ENCODE assay signal across 27 cellular contexts in genomic region chr11:119471329-119471728, GRCh38. TPM values are rescaled to one million over a fixed set of nuclear protein-coding genes. Genes with fewer than 3 reads are reported as not detected.
DNase-seq lines count a peak whose midpoint lies in the region; ATAC-seq and TF ChIP-seq lines count a peak whose summit lies in the region.
"Had no signal": no experiment of that assay in that cellular context is flagged by ENCODE, and none has a peak within 500 bp of the region (broad histone marks: within the 10 kb centered on the region; RNA-seq: fewer than 3 reads in every experiment).

No MANE protein-coding gene starts in this region.

- peak overlapping the region; percentile 14 for H3K27ac ChIP-seq in muscle layer of duodenum (ENCODE audit: low read length)
- no peak overlapping the region for H3K27ac ChIP-seq in dorsolateral prefrontal cortex
- H3K27ac ChIP-seq: adrenal gland, colonic mucosa, heart left ventricle, HL-60, psoas muscle, thyroid gland had no signal

- intact Hi-C loops in dorsolateral prefrontal cortex (cut with DNase I): loop anchor here in 1 of 2 donors (5.0 kb wide), 1 partner anchor 114 kb away; no protein-coding TSS in a partner anchor

- DNase-seq in activated effector memory CD4-positive, alpha-beta T cell treated with anti-CD3 and anti-CD28 coated beads, Interleukin-2, amount 50 U/mL, for 16 hours: peak; percentile 44
- DNase-seq in activated effector memory CD4-positive, alpha-beta T cell treated with Interleukin-2 at 50 U/mL for 16 hours: no peak
- DNase-seq in ecto neural progenitor cell (ENCODE audit: low spot score) (peak; percentile 45), dorsolateral prefrontal cortex (no peak), NCI-H2196 treated with DMSO at 0.1 percent for 48 hours (lab: John Stamatoyannopoulos, UW; ENCODE audit: unreplicated experiment) (no peak)
- DNase-seq: activated CD4-positive, CD25-positive, alpha-beta regulatory T cell treated with anti-CD3 and anti-CD28 coated beads, Interleukin-2, amount 50 U/mL, for 72 hours; colonic mucosa; heart left ventricle; left lung; mucosa of descending colon; NCI-H1092; NCI-H187 treated with DMSO at 0.1 percent for 48 hours; NCI-H345; psoas muscle; Right ventricle myocardium superior; stimulated activated CD4-positive, alpha-beta T cell treated with anti-CD3 and anti-CD28 coated beads, Interleukin-4, amount 100 ng/mL, for 1 hour; stimulated activated naive CD4-positive, alpha-beta T cell; T-cell; thyroid gland had no signal

- H3K4me1 ChIP-seq in muscle layer of duodenum (ENCODE audit: control insufficient read depth in 1 of 2, insufficient read depth in 2 of 2, low read length in 2 of 2): no peaks in the 10 kb centered on the region
- H3K4me1 ChIP-seq: colonic mucosa, left lung, psoas muscle, thyroid gland had no signal

- H3K36me3 ChIP-seq in muscle layer of duodenum (ENCODE audit: control insufficient read depth in 1 of 2, insufficient read depth in 2 of 2, low read length in 2 of 2): no peaks in the 10 kb centered on the region
- H3K36me3 ChIP-seq: adrenal gland, BE2C, colonic mucosa, heart left ventricle, left lung, thyroid gland had no signal

- no peak for TF ChIP-seq CTCF in dorsolateral prefrontal cortex (IDR thresholded peaks at IDR 0.05 in 54 of 56, conservative IDR thresholded peaks at IDR 0.05 in 2 of 56; ENCODE audit: low read depth in 1 of 56, partially characterized antibody in 56 of 56)

- H3K27me3 ChIP-seq in muscle layer of duodenum (ENCODE audit: low read depth, low read length) (no peaks in the 10 kb centered on the region), dorsolateral prefrontal cortex (no peaks in the 10 kb centered on the region)
- H3K27me3 ChIP-seq: adrenal gland, BE2C, colonic mucosa, thyroid gland had no signal

- no peaks in the 10 kb centered on the region for H3K36me3 Mint-ChIP-seq in activated T-helper 17 cell treated with anti-CD3 and anti-CD28 coated beads, Interleukin-2, amount 50 U/mL, for 72 hours (ENCODE audit: low read depth)
- H3K36me3 Mint-ChIP-seq: T-cell had no signal

- peaks cover 12% of the 10 kb centered on the region for H3K9me3 Mint-ChIP-seq in activated T-helper 17 cell treated with anti-CD3 and anti-CD28 coated beads, Interleukin-2, amount 50 U/mL, for 72 hours

- H3K4me3 ChIP-seq in muscle layer of duodenum (ENCODE audit: low read depth in 1 of 2, low read length in 2 of 2) (no peak overlapping the region), dorsolateral prefrontal cortex (no peak overlapping the region)
- H3K4me3 ChIP-seq: adrenal gland, colonic mucosa, heart left ventricle, left lung, mucosa of descending colon, psoas muscle, thyroid gland had no signal

- peaks cover 4 to 10% of the 10 kb centered on the region in 2 donors for H3K9me3 ChIP-seq in muscle layer of duodenum (ENCODE audit: control insufficient read depth in 1 of 2, low read length in 2 of 2)
- H3K9me3 ChIP-seq: BE2C, colonic mucosa, mucosa of descending colon, thyroid gland had no signal

- no peak overlapping the region for H3K27ac Mint-ChIP-seq in activated T-helper 17 cell treated with anti-CD3 and anti-CD28 coated beads, Interleukin-2, amount 50 U/mL, for 72 hours
- H3K27ac Mint-ChIP-seq: T-cell had no signal

- peaks cover 55% of the 10 kb centered on the region for H3K27me3 Mint-ChIP-seq in activated T-helper 17 cell treated with anti-CD3 and anti-CD28 coated beads, Interleukin-2, amount 50 U/mL, for 72 hours

- H3K4me1 Mint-ChIP-seq in activated T-helper 17 cell treated with anti-CD3 and anti-CD28 coated beads, Interleukin-2, amount 50 U/mL, for 72 hours: no peaks in the 10 kb centered on the region
- H3K4me1 Mint-ChIP-seq: T-cell had no signal

- no peak overlapping the region for H3K4me3 Mint-ChIP-seq in activated T-helper 17 cell treated with anti-CD3 and anti-CD28 coated beads, Interleukin-2, amount 50 U/mL, for 72 hours
- H3K4me3 Mint-ChIP-seq: T-cell had no signal

- ATAC-seq in activated T-helper 17 cell treated with anti-CD3 and anti-CD28 coated beads, Interleukin-2, amount 50 U/mL, for 72 hours (replicated peaks): no peak
- ATAC-seq in HG02973 (IDR thresholded peaks at IDR 0.05; ENCODE audit: unreplicated experiment): no peak
- ATAC-seq: heart left ventricle, psoas muscle, T-cell had no signal

RNA-seq across cellular contexts. Expression of gene THY1, which starts 48.4 kb away (rescaled TPM):
- 100 to 1,000 TPM; 161 to 881 (median 538) TPM for total RNA-seq in dorsolateral prefrontal cortex
- total RNA-seq in activated T-helper 17 cell treated with anti-CD3 and anti-CD28 coated beads, Interleukin-2, amount 50 U/mL, for 72 hours: 1 to 10 TPM; 1.1 to 4.7 TPM
- total RNA-seq: HepG2, OCI-LY7 had no signal

Comparison
In these comparisons a context has a peak if more than half of its experiments do, and no peak if none do; other contexts are left out.
1. DNase-seq: peak in activated effector memory CD4-positive, alpha-beta T cell treated with anti-CD3 and anti-CD28 coated beads, Interleukin-2, amount 50 U/mL, for 16 hours (single experiment) and ecto neural progenitor cell (single experiment); none in activated effector memory CD4-positive, alpha-beta T cell treated with Interleukin-2 at 50 U/mL for 16 hours (single experiment), dorsolateral prefrontal cortex (0 of 10) and NCI-H2196 treated with DMSO at 0.1 percent for 48 hours (single experiment).
2. RNA of gene THY1, which starts 48.4 kb away (total RNA-seq): 161 to 881 TPM in dorsolateral prefrontal cortex; 1.1 to 4.7 TPM in activated T-helper 17 cell treated with anti-CD3 and anti-CD28 coated beads, Interleukin-2, amount 50 U/mL, for 72 hours; every median in the first group is over 10 times any median in the second.